ENCODE assay signal across 1 cellular context in the genomic region with DNA sequence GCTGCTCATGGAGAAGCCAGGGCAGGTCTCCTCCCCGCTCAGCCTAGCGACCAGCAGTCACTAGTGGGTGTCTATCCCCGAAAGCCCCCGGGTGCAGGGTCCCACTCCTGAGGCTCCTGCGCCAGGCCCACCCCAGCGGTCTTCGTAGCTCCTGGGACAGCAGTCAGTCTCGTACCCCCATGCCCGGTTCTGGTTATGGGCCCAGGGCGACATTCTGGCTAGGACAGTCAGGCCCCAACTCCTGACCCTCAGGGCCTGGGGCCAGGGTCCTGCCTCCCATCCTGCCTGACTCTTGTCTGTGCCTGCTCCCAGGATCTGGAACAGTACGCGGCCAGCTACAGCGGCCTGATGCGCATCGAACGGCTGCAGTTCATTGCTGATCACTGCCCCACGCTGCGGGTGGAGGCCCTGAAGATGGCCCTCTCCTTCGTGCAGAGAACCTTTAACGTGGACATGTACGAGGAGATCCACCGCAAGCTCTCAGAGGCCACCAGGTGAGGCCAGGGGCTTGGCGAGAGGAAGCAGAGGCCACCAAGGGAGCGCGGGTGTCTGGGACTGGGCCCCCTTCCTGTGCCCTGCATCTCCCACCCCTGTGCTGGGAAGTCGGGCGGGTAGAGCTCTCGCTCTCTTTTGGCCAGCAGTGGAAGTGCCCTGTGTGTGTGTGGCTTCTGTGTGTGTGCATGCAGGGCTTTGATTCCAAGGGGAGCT.
TF ChIP-seq lines count a peak whose summit lies in the region.

No MANE protein-coding gene starts in this region.

TF ChIP-seq in A549, 52 proteins besides CTCF, POLR2A, EP300 and RAD21:
- no peak for TF ChIP-seq HOXB13 (CRISPR knock-in tag; IDR thresholded peaks at IDR 0.05; ENCODE audit: low read depth)
- TF ChIP-seq TP53 (CRISPR knock-in tag; IDR thresholded peaks at IDR 0.05) = no peak
- no peak for TF ChIP-seq ZSCAN20 (CRISPR knock-in tag; IDR thresholded peaks at IDR 0.05)
- no peak for TF ChIP-seq RFX5 (IDR thresholded peaks at IDR 0.05)
- no peak for TF ChIP-seq SREBF2 (IDR thresholded peaks at IDR 0.05)
- no peak for TF ChIP-seq FOSL2 (IDR thresholded peaks at IDR 0.05)
- TF ChIP-seq FOSL2 (CRISPR knock-in tag; IDR thresholded peaks at IDR 0.05) = no peak
- TF ChIP-seq NFE2L2 (conservative IDR thresholded peaks at IDR 0.05; ENCODE audit: low read length) = no peak
- no peak for TF ChIP-seq POLR2AphosphoS2 (conservative IDR thresholded peaks at IDR 0.05; ENCODE audit: low read length)
- TF ChIP-seq, protein P1, sequence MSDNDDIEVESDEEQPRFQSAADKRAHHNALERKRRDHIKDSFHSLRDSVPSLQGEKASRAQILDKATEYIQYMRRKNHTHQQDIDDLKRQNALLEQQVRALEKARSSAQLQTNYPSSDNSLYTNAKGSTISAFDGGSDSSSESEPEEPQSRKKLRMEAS (IDR thresholded peaks at IDR 0.05) = no peak
- TF ChIP-seq ZC3H11A (IDR thresholded peaks at IDR 0.05) = no peak
- TF ChIP-seq, protein P2, sequence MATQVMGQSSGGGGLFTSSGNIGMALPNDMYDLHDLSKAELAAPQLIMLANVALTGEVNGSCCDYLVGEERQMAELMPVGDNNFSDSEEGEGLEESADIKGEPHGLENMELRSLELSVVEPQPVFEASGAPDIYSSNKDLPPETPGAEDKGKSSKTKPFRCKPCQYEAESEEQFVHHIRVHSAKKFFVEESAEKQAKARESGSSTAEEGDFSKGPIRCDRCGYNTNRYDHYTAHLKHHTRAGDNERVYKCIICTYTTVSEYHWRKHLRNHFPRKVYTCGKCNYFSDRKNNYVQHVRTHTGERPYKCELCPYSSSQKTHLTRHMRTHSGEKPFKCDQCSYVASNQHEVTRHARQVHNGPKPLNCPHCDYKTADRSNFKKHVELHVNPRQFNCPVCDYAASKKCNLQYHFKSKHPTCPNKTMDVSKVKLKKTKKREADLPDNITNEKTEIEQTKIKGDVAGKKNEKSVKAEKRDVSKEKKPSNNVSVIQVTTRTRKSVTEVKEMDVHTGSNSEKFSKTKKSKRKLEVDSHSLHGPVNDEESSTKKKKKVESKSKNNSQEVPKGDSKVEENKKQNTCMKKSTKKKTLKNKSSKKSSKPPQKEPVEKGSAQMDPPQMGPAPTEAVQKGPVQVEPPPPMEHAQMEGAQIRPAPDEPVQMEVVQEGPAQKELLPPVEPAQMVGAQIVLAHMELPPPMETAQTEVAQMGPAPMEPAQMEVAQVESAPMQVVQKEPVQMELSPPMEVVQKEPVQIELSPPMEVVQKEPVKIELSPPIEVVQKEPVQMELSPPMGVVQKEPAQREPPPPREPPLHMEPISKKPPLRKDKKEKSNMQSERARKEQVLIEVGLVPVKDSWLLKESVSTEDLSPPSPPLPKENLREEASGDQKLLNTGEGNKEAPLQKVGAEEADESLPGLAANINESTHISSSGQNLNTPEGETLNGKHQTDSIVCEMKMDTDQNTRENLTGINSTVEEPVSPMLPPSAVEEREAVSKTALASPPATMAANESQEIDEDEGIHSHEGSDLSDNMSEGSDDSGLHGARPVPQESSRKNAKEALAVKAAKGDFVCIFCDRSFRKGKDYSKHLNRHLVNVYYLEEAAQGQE (IDR thresholded peaks at IDR 0.05) = no peak
- TF ChIP-seq, protein P3, sequence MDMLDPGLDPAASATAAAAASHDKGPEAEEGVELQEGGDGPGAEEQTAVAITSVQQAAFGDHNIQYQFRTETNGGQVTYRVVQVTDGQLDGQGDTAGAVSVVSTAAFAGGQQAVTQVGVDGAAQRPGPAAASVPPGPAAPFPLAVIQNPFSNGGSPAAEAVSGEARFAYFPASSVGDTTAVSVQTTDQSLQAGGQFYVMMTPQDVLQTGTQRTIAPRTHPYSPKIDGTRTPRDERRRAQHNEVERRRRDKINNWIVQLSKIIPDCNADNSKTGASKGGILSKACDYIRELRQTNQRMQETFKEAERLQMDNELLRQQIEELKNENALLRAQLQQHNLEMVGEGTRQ (IDR thresholded peaks at IDR 0.05) = no peak
- no peak for TF ChIP-seq RCOR1 (IDR thresholded peaks at IDR 0.05; ENCODE audit: low read depth, low read length)
- TF ChIP-seq CHD2 (IDR thresholded peaks at IDR 0.05; ENCODE audit: low read length, partially characterized antibody) = no peak
- no peak for TF ChIP-seq JUNB (IDR thresholded peaks at IDR 0.05)
TF ChIP-seq in A549: peak in this region for 0.
